Comparison of ENCODE assay signal across 1 cellular context in the genomic region with DNA sequence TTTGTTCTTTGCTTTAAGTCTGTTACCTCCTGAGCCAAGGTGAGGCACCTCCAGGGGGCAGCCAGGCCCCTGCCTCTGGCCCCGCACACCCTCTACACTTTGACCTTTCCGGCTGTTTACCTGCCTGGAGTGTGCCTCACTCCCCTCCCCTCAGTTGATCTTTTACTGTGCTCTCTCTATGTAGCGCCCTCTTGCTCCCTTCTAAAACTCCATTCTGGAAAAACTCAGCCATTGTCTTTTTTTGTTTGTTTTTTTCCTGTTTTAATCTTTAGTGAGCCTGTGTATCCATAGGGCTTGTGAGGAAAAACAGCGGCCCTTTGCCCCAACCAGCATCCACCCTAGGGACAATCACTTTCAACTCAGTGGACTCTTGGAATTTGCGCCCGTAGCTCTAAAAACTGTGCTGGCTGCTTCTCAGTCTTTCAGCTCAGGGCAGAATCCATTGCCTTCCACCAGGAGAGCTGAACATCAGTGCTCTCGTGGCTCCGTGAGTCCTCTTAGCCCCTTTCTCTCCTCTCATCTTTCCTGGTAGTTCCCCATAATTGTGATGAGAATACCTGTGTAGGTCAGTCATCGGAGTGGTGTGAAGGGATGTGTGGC.
TF ChIP-seq lines count a peak whose summit lies in the region.

No MANE protein-coding gene starts in this region.

TF ChIP-seq in HepG2, 621 proteins besides CTCF, POLR2A, EP300 and RAD21 (continued from another document and continues in another):
- TF ChIP-seq KLF11 (CRISPR knock-in tag; IDR thresholded peaks at IDR 0.05) = no peak
- no peak for TF ChIP-seq KLF12 (CRISPR knock-in tag; IDR thresholded peaks at IDR 0.05; ENCODE audit: borderline replicate concordance)
- TF ChIP-seq ZNF296 (CRISPR knock-in tag; conservative IDR thresholded peaks at IDR 0.05) = no peak
- no peak for TF ChIP-seq ZNF775 (CRISPR knock-in tag; IDR thresholded peaks at IDR 0.05; ENCODE audit: borderline replicate concordance)
- TF ChIP-seq, protein P1, sequence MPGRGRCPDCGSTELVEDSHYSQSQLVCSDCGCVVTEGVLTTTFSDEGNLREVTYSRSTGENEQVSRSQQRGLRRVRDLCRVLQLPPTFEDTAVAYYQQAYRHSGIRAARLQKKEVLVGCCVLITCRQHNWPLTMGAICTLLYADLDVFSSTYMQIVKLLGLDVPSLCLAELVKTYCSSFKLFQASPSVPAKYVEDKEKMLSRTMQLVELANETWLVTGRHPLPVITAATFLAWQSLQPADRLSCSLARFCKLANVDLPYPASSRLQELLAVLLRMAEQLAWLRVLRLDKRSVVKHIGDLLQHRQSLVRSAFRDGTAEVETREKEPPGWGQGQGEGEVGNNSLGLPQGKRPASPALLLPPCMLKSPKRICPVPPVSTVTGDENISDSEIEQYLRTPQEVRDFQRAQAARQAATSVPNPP (CRISPR knock-in tag; IDR thresholded peaks at IDR 0.05) = 0 out of 2 replicates have a peak, but pooled peaks have one; percentile 75
- TF ChIP-seq, protein P2, sequence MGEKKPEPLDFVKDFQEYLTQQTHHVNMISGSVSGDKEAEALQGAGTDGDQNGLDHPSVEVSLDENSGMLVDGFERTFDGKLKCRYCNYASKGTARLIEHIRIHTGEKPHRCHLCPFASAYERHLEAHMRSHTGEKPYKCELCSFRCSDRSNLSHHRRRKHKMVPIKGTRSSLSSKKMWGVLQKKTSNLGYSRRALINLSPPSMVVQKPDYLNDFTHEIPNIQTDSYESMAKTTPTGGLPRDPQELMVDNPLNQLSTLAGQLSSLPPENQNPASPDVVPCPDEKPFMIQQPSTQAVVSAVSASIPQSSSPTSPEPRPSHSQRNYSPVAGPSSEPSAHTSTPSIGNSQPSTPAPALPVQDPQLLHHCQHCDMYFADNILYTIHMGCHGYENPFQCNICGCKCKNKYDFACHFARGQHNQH (CRISPR knock-in tag; IDR thresholded peaks at IDR 0.05) = peak; percentile 76; the same call in 1 of the 2 replicates
- no peak for TF ChIP-seq ZNF468 (CRISPR knock-in tag; IDR thresholded peaks at IDR 0.05)
- TF ChIP-seq ELF4 (CRISPR knock-in tag; IDR thresholded peaks at IDR 0.05; ENCODE audit: borderline replicate concordance) = no peak; the same call in 1 of the 2 replicates
- no peak for TF ChIP-seq ZFP62 (CRISPR knock-in tag; IDR thresholded peaks at IDR 0.05)
- TF ChIP-seq ZNF224 (CRISPR knock-in tag; IDR thresholded peaks at IDR 0.05) = no peak
- TF ChIP-seq, protein P3, sequence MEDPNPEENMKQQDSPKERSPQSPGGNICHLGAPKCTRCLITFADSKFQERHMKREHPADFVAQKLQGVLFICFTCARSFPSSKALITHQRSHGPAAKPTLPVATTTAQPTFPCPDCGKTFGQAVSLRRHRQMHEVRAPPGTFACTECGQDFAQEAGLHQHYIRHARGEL (CRISPR knock-in tag; IDR thresholded peaks at IDR 0.05) = no peak
- no peak for TF ChIP-seq U2AF2 (IDR thresholded peaks at IDR 0.05; ENCODE audit: low read depth, low read length)
- no peak for TF ChIP-seq GTF2F1 (IDR thresholded peaks at IDR 0.05; ENCODE audit: low read length)
- no peak for TF ChIP-seq ZNF713 (CRISPR knock-in tag; IDR thresholded peaks at IDR 0.05)
- TF ChIP-seq TAF1 (CRISPR knock-in tag; IDR thresholded peaks at IDR 0.05) = no peak
- TF ChIP-seq NFE2 (CRISPR knock-in tag; IDR thresholded peaks at IDR 0.05) = no peak
- TF ChIP-seq, protein P4, sequence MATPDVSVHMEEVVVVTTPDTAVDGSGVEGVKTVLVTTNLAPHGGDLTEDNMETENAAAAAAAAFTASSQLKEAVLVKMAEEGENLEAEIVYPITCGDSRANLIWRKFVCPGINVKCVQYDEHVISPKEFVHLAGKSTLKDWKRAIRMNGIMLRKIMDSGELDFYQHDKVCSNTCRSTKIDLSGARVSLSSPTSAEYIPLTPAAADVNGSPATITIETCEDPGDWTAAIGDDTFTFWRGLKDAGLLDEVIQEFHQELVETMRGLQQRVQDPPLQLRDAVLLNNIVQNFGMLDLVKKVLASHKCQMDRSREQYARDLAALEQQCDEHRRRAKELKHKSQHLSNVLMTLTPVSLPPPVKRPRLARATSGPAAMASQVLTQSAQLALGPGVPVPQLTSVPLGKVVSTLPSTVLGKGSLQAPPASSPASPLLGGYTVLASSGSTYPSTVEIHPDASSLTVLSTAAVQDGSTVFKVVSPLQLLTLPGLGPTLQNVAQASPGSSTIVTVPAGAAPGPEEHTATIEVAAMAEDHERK (CRISPR knock-in tag; IDR thresholded peaks at IDR 0.05; ENCODE audit: low read depth) = no peak
- TF ChIP-seq, protein P5, sequence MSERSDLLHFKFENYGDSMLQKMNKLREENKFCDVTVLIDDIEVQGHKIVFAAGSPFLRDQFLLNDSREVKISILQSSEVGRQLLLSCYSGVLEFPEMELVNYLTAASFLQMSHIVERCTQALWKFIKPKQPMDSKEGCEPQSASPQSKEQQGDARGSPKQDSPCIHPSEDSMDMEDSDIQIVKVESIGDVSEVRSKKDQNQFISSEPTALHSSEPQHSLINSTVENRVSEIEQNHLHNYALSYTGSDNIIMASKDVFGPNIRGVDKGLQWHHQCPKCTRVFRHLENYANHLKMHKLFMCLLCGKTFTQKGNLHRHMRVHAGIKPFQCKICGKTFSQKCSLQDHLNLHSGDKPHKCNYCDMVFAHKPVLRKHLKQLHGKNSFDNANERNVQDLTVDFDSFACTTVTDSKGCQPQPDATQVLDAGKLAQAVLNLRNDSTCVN (CRISPR knock-in tag; IDR thresholded peaks at IDR 0.05; ENCODE audit: borderline replicate concordance) = peak; percentile 91; the same call in 1 of the 2 replicates
- no peak for TF ChIP-seq KDM4B (CRISPR knock-in tag; IDR thresholded peaks at IDR 0.05)
- 0 out of 2 replicates have a peak, but pooled peaks have one; percentile 33 for TF ChIP-seq ARNT2 (CRISPR knock-in tag; IDR thresholded peaks at IDR 0.05; ENCODE audit: low read depth)
- TF ChIP-seq, protein P6, sequence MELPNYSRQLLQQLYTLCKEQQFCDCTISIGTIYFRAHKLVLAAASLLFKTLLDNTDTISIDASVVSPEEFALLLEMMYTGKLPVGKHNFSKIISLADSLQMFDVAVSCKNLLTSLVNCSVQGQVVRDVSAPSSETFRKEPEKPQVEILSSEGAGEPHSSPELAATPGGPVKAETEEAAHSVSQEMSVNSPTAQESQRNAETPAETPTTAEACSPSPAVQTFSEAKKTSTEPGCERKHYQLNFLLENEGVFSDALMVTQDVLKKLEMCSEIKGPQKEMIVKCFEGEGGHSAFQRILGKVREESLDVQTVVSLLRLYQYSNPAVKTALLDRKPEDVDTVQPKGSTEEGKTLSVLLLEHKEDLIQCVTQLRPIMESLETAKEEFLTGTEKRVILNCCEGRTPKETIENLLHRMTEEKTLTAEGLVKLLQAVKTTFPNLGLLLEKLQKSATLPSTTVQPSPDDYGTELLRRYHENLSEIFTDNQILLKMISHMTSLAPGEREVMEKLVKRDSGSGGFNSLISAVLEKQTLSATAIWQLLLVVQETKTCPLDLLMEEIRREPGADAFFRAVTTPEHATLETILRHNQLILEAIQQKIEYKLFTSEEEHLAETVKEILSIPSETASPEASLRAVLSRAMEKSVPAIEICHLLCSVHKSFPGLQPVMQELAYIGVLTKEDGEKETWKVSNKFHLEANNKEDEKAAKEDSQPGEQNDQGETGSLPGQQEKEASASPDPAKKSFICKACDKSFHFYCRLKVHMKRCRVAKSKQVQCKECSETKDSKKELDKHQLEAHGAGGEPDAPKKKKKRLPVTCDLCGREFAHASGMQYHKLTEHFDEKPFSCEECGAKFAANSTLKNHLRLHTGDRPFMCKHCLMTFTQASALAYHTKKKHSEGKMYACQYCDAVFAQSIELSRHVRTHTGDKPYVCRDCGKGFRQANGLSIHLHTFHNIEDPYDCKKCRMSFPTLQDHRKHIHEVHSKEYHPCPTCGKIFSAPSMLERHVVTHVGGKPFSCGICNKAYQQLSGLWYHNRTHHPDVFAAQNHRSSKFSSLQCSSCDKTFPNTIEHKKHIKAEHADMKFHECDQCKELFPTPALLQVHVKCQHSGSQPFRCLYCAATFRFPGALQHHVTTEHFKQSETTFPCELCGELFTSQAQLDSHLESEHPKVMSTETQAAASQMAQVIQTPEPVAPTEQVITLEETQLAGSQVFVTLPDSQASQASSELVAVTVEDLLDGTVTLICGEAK (IDR thresholded peaks at IDR 0.05) = no peak
- TF ChIP-seq, protein P6 (CRISPR knock-in tag; IDR thresholded peaks at IDR 0.05) = no peak; the same call in 1 of the 2 replicates
- no peak for TF ChIP-seq ZBTB20 (CRISPR knock-in tag; IDR thresholded peaks at IDR 0.05; ENCODE audit: borderline replicate concordance, low read depth)
- TF ChIP-seq, protein P7, sequence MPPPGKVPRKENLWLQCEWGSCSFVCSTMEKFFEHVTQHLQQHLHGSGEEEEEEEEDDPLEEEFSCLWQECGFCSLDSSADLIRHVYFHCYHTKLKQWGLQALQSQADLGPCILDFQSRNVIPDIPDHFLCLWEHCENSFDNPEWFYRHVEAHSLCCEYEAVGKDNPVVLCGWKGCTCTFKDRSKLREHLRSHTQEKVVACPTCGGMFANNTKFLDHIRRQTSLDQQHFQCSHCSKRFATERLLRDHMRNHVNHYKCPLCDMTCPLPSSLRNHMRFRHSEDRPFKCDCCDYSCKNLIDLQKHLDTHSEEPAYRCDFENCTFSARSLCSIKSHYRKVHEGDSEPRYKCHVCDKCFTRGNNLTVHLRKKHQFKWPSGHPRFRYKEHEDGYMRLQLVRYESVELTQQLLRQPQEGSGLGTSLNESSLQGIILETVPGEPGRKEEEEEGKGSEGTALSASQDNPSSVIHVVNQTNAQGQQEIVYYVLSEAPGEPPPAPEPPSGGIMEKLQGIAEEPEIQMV (CRISPR knock-in tag; IDR thresholded peaks at IDR 0.05; ENCODE audit: low read depth) = peak; percentile 36; the same call in 1 of the 2 replicates
- TF ChIP-seq ZNF761 (CRISPR knock-in tag; conservative IDR thresholded peaks at IDR 0.05) = 0 out of 2 replicates have a peak, but pooled peaks have one; percentile 25
- peak; percentile 76; the same call in 1 of the 2 replicates for TF ChIP-seq ZNF878 (CRISPR knock-in tag; IDR thresholded peaks at IDR 0.05)
- TF ChIP-seq, protein P8, sequence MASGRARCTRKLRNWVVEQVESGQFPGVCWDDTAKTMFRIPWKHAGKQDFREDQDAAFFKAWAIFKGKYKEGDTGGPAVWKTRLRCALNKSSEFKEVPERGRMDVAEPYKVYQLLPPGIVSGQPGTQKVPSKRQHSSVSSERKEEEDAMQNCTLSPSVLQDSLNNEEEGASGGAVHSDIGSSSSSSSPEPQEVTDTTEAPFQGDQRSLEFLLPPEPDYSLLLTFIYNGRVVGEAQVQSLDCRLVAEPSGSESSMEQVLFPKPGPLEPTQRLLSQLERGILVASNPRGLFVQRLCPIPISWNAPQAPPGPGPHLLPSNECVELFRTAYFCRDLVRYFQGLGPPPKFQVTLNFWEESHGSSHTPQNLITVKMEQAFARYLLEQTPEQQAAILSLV (CRISPR knock-in tag; IDR thresholded peaks at IDR 0.05; ENCODE audit: borderline replicate concordance) = peak; percentile 29; the same call in 1 of the 2 replicates
- TF ChIP-seq ZNF777 (CRISPR knock-in tag; IDR thresholded peaks at IDR 0.05) = no peak; the same call in 1 of the 2 replicates
- TF ChIP-seq, protein P9, sequence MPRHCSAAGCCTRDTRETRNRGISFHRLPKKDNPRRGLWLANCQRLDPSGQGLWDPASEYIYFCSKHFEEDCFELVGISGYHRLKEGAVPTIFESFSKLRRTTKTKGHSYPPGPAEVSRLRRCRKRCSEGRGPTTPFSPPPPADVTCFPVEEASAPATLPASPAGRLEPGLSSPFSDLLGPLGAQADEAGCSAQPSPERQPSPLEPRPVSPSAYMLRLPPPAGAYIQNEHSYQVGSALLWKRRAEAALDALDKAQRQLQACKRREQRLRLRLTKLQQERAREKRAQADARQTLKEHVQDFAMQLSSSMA (CRISPR knock-in tag; IDR thresholded peaks at IDR 0.05) = no peak
- TF ChIP-seq ZNF562 (CRISPR knock-in tag; IDR thresholded peaks at IDR 0.05; ENCODE audit: borderline replicate concordance) = no peak
- no peak for TF ChIP-seq ZNF530 (CRISPR knock-in tag; IDR thresholded peaks at IDR 0.05; ENCODE audit: low read depth)
- TF ChIP-seq ZNF124 (CRISPR knock-in tag; IDR thresholded peaks at IDR 0.05) = no peak
- TF ChIP-seq KMT2B (CRISPR knock-in tag; IDR thresholded peaks at IDR 0.05) = no peak
- TF ChIP-seq SMAD3 (CRISPR knock-in tag; IDR thresholded peaks at IDR 0.05) = peak; percentile 72; the same call in 1 of the 2 replicates
